In the genomic region with DNA sequence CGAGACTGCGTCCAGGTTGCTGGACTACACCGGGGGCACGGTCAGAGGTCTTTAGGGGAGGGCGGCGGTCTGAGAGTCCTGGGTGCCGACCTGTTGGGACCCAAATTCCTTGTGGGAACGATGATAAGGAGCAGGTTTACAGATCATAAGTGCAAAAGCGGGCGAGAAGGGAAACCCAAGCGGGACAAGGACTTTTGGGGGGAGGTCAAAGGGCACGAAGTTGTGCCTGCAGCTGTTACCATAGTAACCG, we compare ENCODE assay signal across 8 cellular contexts. TPM values are rescaled to one million over a fixed set of nuclear protein-coding genes. Genes with fewer than 3 reads are reported as not detected.
DNase-seq lines count a peak whose midpoint lies in the region; ATAC-seq and TF ChIP-seq lines count a peak whose summit lies in the region.

No MANE protein-coding gene starts in this region.

- peak overlapping the region; percentile 87 for H3K4me2 ChIP-seq in OCI-LY3 (ENCODE audit: low read length)

- H3K4me3 ChIP-seq in OCI-LY3 (ENCODE audit: low read length) (peak overlapping the region; percentile 99), kidney epithelial cell (ENCODE audit: low read depth, low read length) (peak overlapping the region; percentile 67)

- H2AFZ ChIP-seq in OCI-LY3 (ENCODE audit: low read depth, low read length): peak overlapping the region; percentile 87; the same call in 1 of the 2 replicates

- H3K27ac ChIP-seq in OCI-LY3 (ENCODE audit: low read length): peak overlapping the region; percentile 92
- H3K27ac ChIP-seq in angular gyrus (ENCODE audit: low read depth, low read length): peak overlapping the region; percentile 99

- H3K9me3 ChIP-seq in OCI-LY3 (ENCODE audit: insufficient read depth, low read length): no peaks in the 10 kb centered on the region

- peak overlapping the region; percentile 99 for H3K9ac ChIP-seq in OCI-LY3 (ENCODE audit: low read length)

- DNase-seq in ELF-1 (ENCODE audit: low read depth, low spot score) (peak; percentile 97), kidney epithelial cell (ENCODE audit: low read depth) (no peak), NCI-H187 (lab: John Stamatoyannopoulos, UW) (no peak), pons (ENCODE audit: low spot score) (no peak)
- DNase-seq in stimulated activated CD4-positive, alpha-beta T cell treated with anti-CD3 and anti-CD28 coated beads, TNF-alpha, amount 100 ng/mL, for 24 hours (ENCODE audit: low read depth in 3 of 3): peak; percentile 60 to 83 (median 76)

- H3K4me1 ChIP-seq in OCI-LY3 (ENCODE audit: low read length): peaks cover 8% of the 10 kb centered on the region

- H3K79me2 ChIP-seq in OCI-LY3 (ENCODE audit: low read length): peaks cover 29% of the 10 kb centered on the region

- TF ChIP-seq CTCF in OCI-LY3 (IDR thresholded peaks at IDR 0.05; ENCODE audit: low read depth, low read length) (no peak), kidney epithelial cell (IDR thresholded peaks at IDR 0.05; ENCODE audit: insufficient read depth, low read length, poor library complexity, severe bottlenecking) (no peak)

- H4K20me1 ChIP-seq in OCI-LY3 (ENCODE audit: insufficient read depth, low read length): peaks cover 4% of the 10 kb centered on the region

- H3K27me3 ChIP-seq in OCI-LY3 (ENCODE audit: low read depth, low read length): no peaks in the 10 kb centered on the region
- H3K27me3 ChIP-seq in kidney epithelial cell (ENCODE audit: control insufficient read depth, insufficient read depth, low read length): no peaks in the 10 kb centered on the region

- ATAC-seq in HG02973 (IDR thresholded peaks at IDR 0.05; ENCODE audit: unreplicated experiment): no peak

- H3K36me3 ChIP-seq in OCI-LY3 (replicated peaks; ENCODE audit: low read depth, low read length): peaks cover 12% of the 10 kb centered on the region
- peaks cover 2% of the 10 kb centered on the region for H3K36me3 ChIP-seq in kidney epithelial cell (ENCODE audit: control insufficient read depth, insufficient read depth, low read length)

RNA-seq across cellular contexts. Expression of a gene that starts 0.3 kb away (rescaled TPM):
- total RNA-seq in kidney epithelial cell: 31.1 and 36.7 TPM in 2 replicates

RNA-seq across cellular contexts. Expression of a gene that starts 0.5 kb away (rescaled TPM):
- total RNA-seq in kidney epithelial cell: 8.6 and 10.1 TPM in 2 replicates

RNA-seq across cellular contexts. Expression of a gene that starts 14.6 kb away (rescaled TPM):
- total RNA-seq in kidney epithelial cell: 46.3 and 57.7 TPM in 2 replicates

Comparison
In these comparisons a context has a peak if more than half of its experiments do, and no peak if none do; other contexts are left out.
1. DNase-seq: peak in ELF-1 (single experiment) and stimulated activated CD4-positive, alpha-beta T cell treated with anti-CD3 and anti-CD28 coated beads, TNF-alpha, amount 100 ng/mL, for 24 hours (3 of 3); none in kidney epithelial cell (single experiment), NCI-H187 (0 of 2) and pons (single experiment).